In the genomic region with DNA sequence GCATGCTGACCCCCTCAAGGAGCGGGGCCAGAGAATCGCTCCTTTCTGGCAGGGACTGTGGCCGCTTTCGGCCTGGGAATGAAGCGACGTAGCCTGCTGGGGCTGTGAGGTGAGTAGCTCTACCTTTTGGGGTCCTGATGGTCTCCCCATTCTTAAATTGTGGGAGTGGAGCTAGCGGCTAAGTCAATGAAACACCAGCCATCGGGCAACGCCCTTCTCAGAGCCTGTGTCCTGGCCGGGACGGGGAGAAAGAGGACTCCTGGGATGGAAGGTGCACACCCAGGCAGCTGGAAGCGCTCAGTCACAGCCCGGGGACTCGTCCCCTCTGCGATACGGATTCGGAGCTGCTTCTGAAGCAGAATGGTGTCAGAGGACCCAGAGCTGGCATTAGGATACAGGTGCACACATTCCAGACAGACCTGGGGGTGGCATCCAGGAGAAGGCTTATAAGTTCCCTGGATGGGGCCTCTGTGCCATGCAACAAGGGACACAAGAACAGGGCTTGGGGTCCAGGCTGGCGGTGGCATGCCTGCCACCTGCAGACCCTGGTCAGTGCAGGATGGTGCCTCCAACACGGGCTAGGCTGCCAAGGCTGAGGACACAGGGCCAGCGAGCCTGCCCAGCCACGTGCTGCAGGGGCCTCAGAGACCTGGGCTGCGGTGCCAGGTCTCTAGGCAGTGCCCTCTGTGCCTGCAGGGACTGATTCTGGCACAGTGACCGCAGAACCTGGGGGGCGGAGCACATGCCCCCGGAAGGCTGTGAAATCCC, we compare ENCODE assay signal across 10 cellular contexts. TPM values are rescaled to one million over a fixed set of nuclear protein-coding genes. Genes with fewer than 3 reads are reported as not detected.
DNase-seq lines count a peak whose midpoint lies in the region; ATAC-seq lines count a peak whose summit lies in the region.
"Had no signal": no experiment of that assay in that cellular context is flagged by ENCODE, and none has a peak within 500 bp of the region (broad histone marks: within the 10 kb centered on the region; RNA-seq: fewer than 3 reads in every experiment).

No MANE protein-coding gene starts in this region.

- peaks cover 5% of the 10 kb centered on the region for H3K4me1 Mint-ChIP-seq in T-helper 1 cell treated with Interleukin-12 subunit alpha and Interleukin-12 subunit beta and Interleukin-4 antibody, amounts not matched to agents 30 μg/mL and 1 μg/mL, for 36 hours (ENCODE audit: low read depth)
- H3K4me1 Mint-ChIP-seq in activated CD8-positive, alpha-beta T cell treated with anti-CD3 and anti-CD28 coated beads, Interleukin-2, amount 10 ng/mL, durations not matched to agents 7 days and 5 days (ENCODE audit: low read depth) = peaks cover 8% of the 10 kb centered on the region

- H3K4me3 ChIP-seq in iPS-20b (ENCODE audit: low read length) (peak overlapping the region; percentile 77), stomach smooth muscle (ENCODE audit: low read length in 2 of 2) (peak overlapping the region; percentile 78 to 80)

- H3K36me3 ChIP-seq in iPS-20b (ENCODE audit: insufficient read depth, low read depth, low read length) = no peaks in the 10 kb centered on the region
- H3K36me3 ChIP-seq in stomach smooth muscle (ENCODE audit: control insufficient read depth in 2 of 2, insufficient read depth in 2 of 2, low read length in 2 of 2) = no peaks in the 10 kb centered on the region

- H3K4me3 Mint-ChIP-seq in T-helper 1 cell treated with Interleukin-12 subunit alpha and Interleukin-12 subunit beta and Interleukin-4 antibody, amounts not matched to agents 30 μg/mL and 1 μg/mL, for 36 hours = peak overlapping the region; percentile 17
- H3K4me3 Mint-ChIP-seq in activated CD8-positive, alpha-beta T cell treated with anti-CD3 and anti-CD28 coated beads, Interleukin-2, amount 10 ng/mL, durations not matched to agents 7 days and 5 days = peak overlapping the region; percentile 32

- DNase-seq in T-helper 1 cell = no peak
- DNase-seq in activated CD8-positive, alpha-beta T cell treated with anti-CD3 and anti-CD28 coated beads, Interleukin-2, amount 10 ng/mL, durations not matched to agents 7 days and 5 days = no peak

- H3K4me1 ChIP-seq in iPS-20b (ENCODE audit: insufficient read depth, low read length) = peaks cover 4% of the 10 kb centered on the region; the same call in 1 of the 2 replicates
- H3K4me1 ChIP-seq in stomach smooth muscle (ENCODE audit: control insufficient read depth, insufficient read depth, low read length) = peaks cover 47% of the 10 kb centered on the region

- H3K27ac Mint-ChIP-seq in T-helper 1 cell treated with Interleukin-12 subunit alpha and Interleukin-12 subunit beta and Interleukin-4 antibody, amounts not matched to agents 30 μg/mL and 1 μg/mL, for 36 hours = no peak overlapping the region
- H3K27ac Mint-ChIP-seq in activated CD8-positive, alpha-beta T cell treated with anti-CD3 and anti-CD28 coated beads, Interleukin-2, amount 10 ng/mL, durations not matched to agents 7 days and 5 days = no peak overlapping the region

- no peak overlapping the region for H3K27ac ChIP-seq in iPS-20b (ENCODE audit: low read length)
- H3K27ac ChIP-seq in stomach smooth muscle (ENCODE audit: low read length) = peak overlapping the region; percentile 46

- H3K36me3 Mint-ChIP-seq in T-helper 1 cell treated with Interleukin-12 subunit alpha and Interleukin-12 subunit beta and Interleukin-4 antibody, amounts not matched to agents 30 μg/mL and 1 μg/mL, for 36 hours (ENCODE audit: low read depth) = no peaks in the 10 kb centered on the region
- H3K36me3 Mint-ChIP-seq in activated CD8-positive, alpha-beta T cell treated with anti-CD3 and anti-CD28 coated beads, Interleukin-2, amount 10 ng/mL, durations not matched to agents 7 days and 5 days (ENCODE audit: low read depth) = no peaks in the 10 kb centered on the region

- H3K9me3 Mint-ChIP-seq in T-helper 1 cell treated with Interleukin-12 subunit alpha and Interleukin-12 subunit beta and Interleukin-4 antibody, amounts not matched to agents 30 μg/mL and 1 μg/mL, for 36 hours = no peaks in the 10 kb centered on the region
- H3K9me3 Mint-ChIP-seq in activated CD8-positive, alpha-beta T cell treated with anti-CD3 and anti-CD28 coated beads, Interleukin-2, amount 10 ng/mL, durations not matched to agents 7 days and 5 days (ENCODE audit: insufficient read depth) = no peaks in the 10 kb centered on the region

- H3K27me3 Mint-ChIP-seq in T-helper 1 cell treated with Interleukin-12 subunit alpha and Interleukin-12 subunit beta and Interleukin-4 antibody, amounts not matched to agents 30 μg/mL and 1 μg/mL, for 36 hours (ENCODE audit: low read depth) = peaks cover 46% of the 10 kb centered on the region
- H3K27me3 Mint-ChIP-seq in activated CD8-positive, alpha-beta T cell treated with anti-CD3 and anti-CD28 coated beads, Interleukin-2, amount 10 ng/mL, durations not matched to agents 7 days and 5 days (ENCODE audit: low read depth) = peaks cover 34% of the 10 kb centered on the region

- H3K9me3 ChIP-seq in iPS-20b (ENCODE audit: insufficient read depth, low read depth, low read length) (no peaks in the 10 kb centered on the region), stomach smooth muscle (ENCODE audit: control insufficient read depth in 2 of 2, low read length in 2 of 2) (no peaks in the 10 kb centered on the region)

- H3K9ac ChIP-seq in iPS-20b (ENCODE audit: low read depth, low read length) (peak overlapping the region; percentile 29; the same call in 1 of the 2 replicates), stomach smooth muscle (ENCODE audit: low read length in 2 of 2) (peak overlapping the region; percentile 55 to 69)

- CTCF ChIA-PET in activated CD8-positive, alpha-beta T cell treated with anti-CD3 and anti-CD28 coated beads, Interleukin-2, amount 10 ng/mL, durations not matched to agents 7 days and 5 days (lab: Charles Lee) = interaction anchor here (1.1 to 2.3 kb wide), 2 partner anchors 183 to 186 kb away, joined by 3 to 16 read pairs; no protein-coding TSS in a partner anchor

- POLR2A ChIA-PET in activated CD8-positive, alpha-beta T cell treated with anti-CD3 and anti-CD28 coated beads, Interleukin-2, amount 10 ng/mL, durations not matched to agents 7 days and 5 days (lab: Charles Lee) = no interaction called here

- ATAC-seq in activated CD8-positive, alpha-beta T cell treated with anti-CD3 and anti-CD28 coated beads, Interleukin-2, amount 10 ng/mL, durations not matched to agents 7 days and 5 days = no peak
- ATAC-seq in GM21576 (IDR thresholded peaks at IDR 0.05; ENCODE audit: unreplicated experiment) (no peak), HG03460 (IDR thresholded peaks at IDR 0.05; ENCODE audit: unreplicated experiment) (no peak), GM19452 (IDR thresholded peaks at IDR 0.05; ENCODE audit: unreplicated experiment) (no peak)

- H3K27me3 ChIP-seq in iPS-20b (ENCODE audit: insufficient read depth, low read length) (peaks cover 48% of the 10 kb centered on the region), stomach smooth muscle (ENCODE audit: control insufficient read depth in 1 of 2, insufficient read depth in 2 of 2, low read length in 2 of 2) (peaks cover 3 to 9% of the 10 kb centered on the region in 2 donors)

RNA-seq across cellular contexts. Expression of gene WNT9A, which starts 0.9 kb away (rescaled TPM):
- not detected for total RNA-seq in activated CD8-positive, alpha-beta T cell treated with anti-CD3 and anti-CD28 coated beads, Interleukin-2, amount 10 ng/mL, durations not matched to agents 7 days and 5 days

RNA-seq across cellular contexts. Expression of gene WNT3A, which starts 58.1 kb away (rescaled TPM):
- total RNA-seq in activated CD8-positive, alpha-beta T cell treated with anti-CD3 and anti-CD28 coated beads, Interleukin-2, amount 10 ng/mL, durations not matched to agents 7 days and 5 days = not detected
- total RNA-seq: Daoy, renal cortical epithelial cell had no signal
